ENCODE assay signal across 8 cellular contexts in genomic region chr1:186722711-186723309, GRCh38. TPM values are rescaled to one million over a fixed set of nuclear protein-coding genes. Genes with fewer than 3 reads are reported as not detected.
DNase-seq lines count a peak whose midpoint lies in the region; TF ChIP-seq lines count a peak whose summit lies in the region.

No MANE protein-coding gene starts in this region.

- TF ChIP-seq EP300 in ovary (IDR thresholded peaks at IDR 0.05), result no peak

- H3K27me3 ChIP-seq in GM23248 (replicated peaks; ENCODE audit: insufficient read depth) (no peaks in the 10 kb centered on the region), MM.1S (replicated peaks; ENCODE audit: insufficient read depth, low read length) (no peaks in the 10 kb centered on the region), ovary (no peaks in the 10 kb centered on the region)

- no peak for TF ChIP-seq POLR2A in ovary (IDR thresholded peaks at IDR 0.05)

- no peaks in the 10 kb centered on the region for H3K36me3 ChIP-seq in GM23248 (ENCODE audit: low read depth)
- H3K36me3 ChIP-seq in MM.1S (replicated peaks; ENCODE audit: insufficient read depth, low read length), result no peaks in the 10 kb centered on the region
- no peaks in the 10 kb centered on the region for H3K36me3 ChIP-seq in ovary

- H4K20me1 ChIP-seq in GM23248 (ENCODE audit: insufficient read depth) (no peaks in the 10 kb centered on the region), MM.1S (ENCODE audit: insufficient read depth, low read length) (no peaks in the 10 kb centered on the region)

- H3K4me3 ChIP-seq in GM23248, result no peak overlapping the region
- no peak overlapping the region for H3K4me3 ChIP-seq in MM.1S (ENCODE audit: low read length)
- H3K4me3 ChIP-seq in astrocyte of the cerebellum (ENCODE audit: low read depth, low read length), result no peak overlapping the region
- no peak overlapping the region for H3K4me3 ChIP-seq in ovary

- no peaks in the 10 kb centered on the region for H3K4me1 ChIP-seq in GM23248 (ENCODE audit: insufficient read depth)
- no peaks in the 10 kb centered on the region for H3K4me1 ChIP-seq in MM.1S (ENCODE audit: low read length)
- H3K4me1 ChIP-seq in ovary (ENCODE audit: insufficient read depth), result no peaks in the 10 kb centered on the region

- H3K9me3 ChIP-seq in GM23248 (ENCODE audit: low read depth), result no peaks in the 10 kb centered on the region
- H3K9me3 ChIP-seq in MM.1S (replicated peaks; ENCODE audit: insufficient read depth, low read length), result no peaks in the 10 kb centered on the region
- no peaks in the 10 kb centered on the region for H3K9me3 ChIP-seq in ovary

- no peaks in the 10 kb centered on the region for H3K79me2 ChIP-seq in GM23248 (ENCODE audit: insufficient read depth)
- no peaks in the 10 kb centered on the region for H3K79me2 ChIP-seq in MM.1S (ENCODE audit: low read length)

- WGBS in GM23248 (ENCODE audit: low coverage in 1 of 2, low lambda C conversion rate in 2 of 2, missing lambda C conversion rate in 2 of 2), 2 experiments, result 15 to 16% methylated on average over 3 of the region's 3 CpGs
- 54 to 63% (median 63%) methylated on average over 3 of the region's 3 CpGs for WGBS in ovary, 3 donors

- TF ChIP-seq CTCF in MM.1S (IDR thresholded peaks at IDR 0.05; ENCODE audit: low read length) (peak; percentile 89), astrocyte of the cerebellum (IDR thresholded peaks at IDR 0.05; ENCODE audit: low read depth, low read length, missing control alignments) (peak; percentile 52), ovary (IDR thresholded peaks at IDR 0.05) (no peak)

- H3K27ac ChIP-seq in GM23248 (no peak overlapping the region), MM.1S (ENCODE audit: low read length) (no peak overlapping the region), ovary (no peak overlapping the region)

- H3K4me2 ChIP-seq in GM23248 (ENCODE audit: unreplicated experiment) (no peak overlapping the region), MM.1S (ENCODE audit: low read depth, low read length) (no peak overlapping the region)

- intact Hi-C loops in ovary (cut with DNase I), result no loop called here

- no peaks in the 10 kb centered on the region for H3F3A ChIP-seq in GM23248 (ENCODE audit: insufficient read depth)
- no peaks in the 10 kb centered on the region for H3F3A ChIP-seq in MM.1S (ENCODE audit: insufficient read depth, low read length)

- in situ Hi-C loops in GM23248 (cut with MboI), result no loop called here
- in situ Hi-C loops in astrocyte of the cerebellum (cut with HindIII; ENCODE audit: low sequenced_read_pairs), result no loop called here

- peak; percentile 16 for DNase-seq in activated CD4-positive, alpha-beta T cell treated with anti-CD3 and anti-CD28 coated beads for 48 hours
- no peak for DNase-seq in activated CD4-positive, alpha-beta T cell treated with anti-CD3 and anti-CD28 coated beads, Interleukin-2, amount 50 U/mL, for 1 hour
- peak; percentile 65 for DNase-seq in GM23248
- peak; percentile 82 for DNase-seq in MM.1S
- peak; percentile 12 for DNase-seq in astrocyte of the cerebellum (ENCODE audit: low read depth)
- DNase-seq in medulla oblongata (ENCODE audit: extremely low spot score), result peak; percentile 7
- no peak for DNase-seq in ovary
- no peak for DNase-seq in NK-92 (lab: John Stamatoyannopoulos, UW; ENCODE audit: unreplicated experiment)

- no peak overlapping the region for H3K9ac ChIP-seq in GM23248
- H3K9ac ChIP-seq in MM.1S (ENCODE audit: low read length), result no peak overlapping the region

- H3K9me2 ChIP-seq in GM23248 (ENCODE audit: insufficient read depth) (no peaks in the 10 kb centered on the region), MM.1S (replicated peaks; ENCODE audit: insufficient read depth, low read length) (no peaks in the 10 kb centered on the region)

- H2AFZ ChIP-seq in GM23248, result no peak overlapping the region
- no peak overlapping the region for H2AFZ ChIP-seq in MM.1S (ENCODE audit: low read length)

RNA-seq across cellular contexts. Expression of gene PTGS2, which starts 42.6 kb away (rescaled TPM):
- 67.9 and 69.3 TPM in 2 replicates for total RNA-seq in GM23248 (2014; rRNA removed; shearing (Covaris generic))
- polyA plus RNA-seq in GM23248 (2016; fragmentation: Nextera tagmentation; extraction: Ambion mirVana) (50.4 and 50.8 TPM in 2 replicates), ovary (1 to 10 TPM in 1 of 2 donors, under 1 TPM in 1; 0.86 to 2.4 TPM)
- total RNA-seq in ovary, result 1 to 10 TPM in 5 of 7 donors, under 1 TPM in 2; 0.50 to 7.4 (median 2.4) TPM

Comparison
In these comparisons a context has a peak if more than half of its experiments do, and no peak if none do; other contexts are left out.
1. DNase-seq: peak in activated CD4-positive, alpha-beta T cell treated with anti-CD3 and anti-CD28 coated beads for 48 hours (single experiment), GM23248 (single experiment), MM.1S (single experiment), astrocyte of the cerebellum (single experiment) and medulla oblongata (single experiment); none in activated CD4-positive, alpha-beta T cell treated with anti-CD3 and anti-CD28 coated beads, Interleukin-2, amount 50 U/mL, for 1 hour (single experiment), ovary (0 of 5) and NK-92 (single experiment).
2. CTCF ChIP-seq: peak in MM.1S (single experiment) and astrocyte of the cerebellum (single experiment); none in ovary (0 of 3).